In the genomic region with DNA sequence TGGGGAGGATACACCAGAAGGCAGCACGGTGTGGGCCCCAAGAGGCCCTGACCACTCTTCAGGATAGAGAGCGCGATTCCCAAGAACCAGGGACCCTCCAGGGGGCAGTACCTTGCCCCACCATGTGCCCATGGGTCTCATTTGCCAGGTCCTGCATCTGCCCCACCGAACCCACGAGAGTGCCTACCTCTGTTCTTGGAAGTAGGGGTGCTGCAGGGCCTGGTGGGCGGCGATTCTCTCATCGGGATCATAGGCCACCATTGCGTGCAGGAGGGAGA, we compare ENCODE assay signal across 17 cellular contexts.
"Had no signal": no experiment of that assay in that cellular context is flagged by ENCODE, and none has a peak within 500 bp of the region (broad histone marks: within the 10 kb centered on the region; RNA-seq: fewer than 3 reads in every experiment).

No MANE protein-coding gene starts in this region.

- H3K4me1 Mint-ChIP-seq: naive thymus-derived CD4-positive, alpha-beta T cell had no signal

- H3K9me3 ChIP-seq: colonic mucosa, neutrophil, stomach had no signal

- H3K27me3 ChIP-seq: colonic mucosa, neutrophil, stomach had no signal

- H3K27ac ChIP-seq: colonic mucosa, neutrophil, skin epidermis, stomach had no signal

- DNase-seq: colonic mucosa; dermis blood vessel endothelial cell; foreskin melanocyte; hippocampal formation; left colon; mesendoderm; naive thymus-derived CD4-positive, alpha-beta T cell; nephron progenitor cell; stimulated activated CD4-positive, alpha-beta T cell treated with anti-CD3 and anti-CD28 coated beads, Interleukin-2, amount 100 ng/mL, for 24 hours; stimulated activated CD4-positive, alpha-beta T cell treated with anti-CD3 and anti-CD28 coated beads, Interleukin-4, amount 100 ng/mL, for 4 hours; stimulated activated naive CD4-positive, alpha-beta T cell; stomach; substantia nigra; trophoblast cell had no signal

- H3K36me3 ChIP-seq: colonic mucosa, neutrophil had no signal

- H3K4me3 Mint-ChIP-seq: naive thymus-derived CD4-positive, alpha-beta T cell; nephron progenitor cell had no signal

- H3K4me3 ChIP-seq: colonic mucosa, skin epidermis, stomach had no signal

- H3K4me1 ChIP-seq: colonic mucosa had no signal

- ATAC-seq: left colon; naive thymus-derived CD4-positive, alpha-beta T cell; sciatic nerve had no signal

- H3K27me3 Mint-ChIP-seq: naive thymus-derived CD4-positive, alpha-beta T cell had no signal

- H3K9me3 Mint-ChIP-seq: naive thymus-derived CD4-positive, alpha-beta T cell; nephron progenitor cell had no signal

- H3K36me3 Mint-ChIP-seq: naive thymus-derived CD4-positive, alpha-beta T cell had no signal
